Comparison of ENCODE assay signal across 25 cellular contexts in the genomic region with DNA sequence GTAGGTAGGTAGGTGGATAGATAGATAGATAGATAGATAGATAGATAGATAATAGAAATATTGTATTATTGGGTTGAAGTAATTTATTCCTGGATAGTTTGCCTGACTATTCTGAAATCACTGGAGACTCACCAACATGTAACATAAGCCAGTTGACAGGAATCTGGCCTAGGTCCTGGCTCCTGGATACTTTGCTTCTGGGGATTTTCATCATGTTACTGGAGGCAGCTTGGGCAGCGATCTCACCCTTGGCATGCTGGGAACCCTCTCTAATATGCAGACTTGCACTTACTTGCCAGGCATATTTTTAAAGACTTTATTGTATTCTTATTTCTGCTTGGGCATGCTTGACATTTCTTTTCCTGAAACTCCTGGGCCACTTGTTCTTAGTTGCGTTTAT.
"Had no signal": no experiment of that assay in that cellular context is flagged by ENCODE, and none has a peak within 500 bp of the region (broad histone marks: within the 10 kb centered on the region; RNA-seq: fewer than 3 reads in every experiment).

No MANE protein-coding gene starts in this region.

- DNase-seq: activated CD4-positive, alpha-beta T cell treated with anti-CD3 and anti-CD28 coated beads, Interleukin-2, amount 50 U/mL, for 1 hour; activated CD4-positive, CD25-positive, alpha-beta regulatory T cell treated with anti-CD3 and anti-CD28 coated beads, Interleukin-2, amount 50 U/mL, for 72 hours; activated T-cell treated with anti-CD3 and anti-CD28 coated beads, Interleukin-2, amount 50 U/mL, for 1 hour; adrenal gland; cortex of kidney; effector CD4-positive, alpha-beta T cell; erythroblast; heart right ventricle; islet precursor cell; naive thymus-derived CD4-positive, alpha-beta T cell; occipital lobe; spleen; stimulated activated CD4-positive, alpha-beta T cell treated with anti-CD3 and anti-CD28 coated beads, Interleukin-4, amount 100 ng/mL, for 1 hour; stimulated activated naive CD4-positive, alpha-beta T cell; T-cell; WERI-Rb-1 had no signal

- H3K9me3 Mint-ChIP-seq: neural crest cell, type B pancreatic cell had no signal

- H3K27ac ChIP-seq: adrenal gland, breast epithelium, heart right ventricle, spleen, thoracic aorta, vagina, WERI-Rb-1 had no signal

- H3K4me3 ChIP-seq: adrenal gland, breast epithelium, heart right ventricle, lung, spleen, thoracic aorta, vagina had no signal

- ATAC-seq: activated naive CD4-positive, alpha-beta T cell treated with anti-CD3 and anti-CD28 coated beads, Interleukin-2, amount 50 U/mL, for 72 hours; activated T-helper 17 cell treated with anti-CD3 and anti-CD28 coated beads, Interleukin-2, amount 50 U/mL, for 72 hours; naive thymus-derived CD4-positive, alpha-beta T cell; T-cell had no signal

- H3K27me3 Mint-ChIP-seq: activated T-helper 17 cell treated with anti-CD3 and anti-CD28 coated beads, Interleukin-2, amount 50 U/mL, for 72 hours; naive thymus-derived CD4-positive, alpha-beta T cell; T-cell; type B pancreatic cell had no signal

- H3K4me1 Mint-ChIP-seq: activated T-helper 17 cell treated with anti-CD3 and anti-CD28 coated beads, Interleukin-2, amount 50 U/mL, for 72 hours; naive thymus-derived CD4-positive, alpha-beta T cell; neural crest cell; T-cell had no signal

- H3K4me3 Mint-ChIP-seq: activated T-helper 17 cell treated with anti-CD3 and anti-CD28 coated beads, Interleukin-2, amount 50 U/mL, for 72 hours; naive thymus-derived CD4-positive, alpha-beta T cell; neural crest cell; T-cell; T-helper 2 cell treated with Interferon-gamma antibody and Interleukin-4, amounts not matched to agents 5 μg/mL and 100 μg/mL, for 36 hours; type B pancreatic cell had no signal

- H3K4me1 ChIP-seq: adrenal gland, breast epithelium, spleen, vagina had no signal

- H3K27ac Mint-ChIP-seq: activated naive CD4-positive, alpha-beta T cell treated with anti-CD3 and anti-CD28 coated beads, Interleukin-2, amount 50 U/mL, for 72 hours; activated T-helper 17 cell treated with anti-CD3 and anti-CD28 coated beads, Interleukin-2, amount 50 U/mL, for 72 hours; naive thymus-derived CD4-positive, alpha-beta T cell; T-cell; T-helper 2 cell treated with Interferon-gamma antibody and Interleukin-4, amounts not matched to agents 5 μg/mL and 100 μg/mL, for 36 hours; type B pancreatic cell had no signal

- H3K36me3 Mint-ChIP-seq: activated naive CD4-positive, alpha-beta T cell treated with anti-CD3 and anti-CD28 coated beads, Interleukin-2, amount 50 U/mL, for 72 hours; naive thymus-derived CD4-positive, alpha-beta T cell; T-cell; type B pancreatic cell had no signal

- H3K36me3 ChIP-seq: adrenal gland, breast epithelium, heart right ventricle, spleen, thoracic aorta, vagina, WERI-Rb-1 had no signal

- H3K9me3 ChIP-seq: adrenal gland, breast epithelium, heart right ventricle, thoracic aorta, vagina had no signal

- H3K27me3 ChIP-seq: adrenal gland, breast epithelium, heart right ventricle, spleen, vagina had no signal
